2 cellular contexts compared by ENCODE assay signal in the genomic region with DNA sequence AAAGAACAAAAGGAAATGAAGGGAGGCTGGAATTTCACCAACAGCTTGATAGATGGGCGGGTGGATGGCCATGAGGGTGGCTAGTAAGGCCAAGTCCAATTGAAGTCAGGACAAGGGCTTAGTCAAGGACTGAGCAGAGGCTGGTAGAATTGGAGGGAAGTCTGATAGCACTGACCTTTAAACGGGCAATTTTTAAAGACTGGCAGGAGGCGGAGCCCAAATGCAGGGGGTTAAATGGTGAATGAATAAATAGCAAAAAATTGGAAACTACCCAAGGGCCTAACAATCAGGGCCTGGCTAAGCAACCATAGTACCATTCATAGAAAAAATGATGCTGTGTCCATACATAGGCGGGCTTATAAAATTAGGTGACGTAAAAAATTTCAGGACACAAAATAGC.
TF ChIP-seq lines count a peak whose summit lies in the region.

No MANE protein-coding gene starts in this region.

TF ChIP-seq in GM12878, 131 proteins besides CTCF, POLR2A, EP300 and RAD21 (continued from another document):
- TF ChIP-seq, protein P1, sequence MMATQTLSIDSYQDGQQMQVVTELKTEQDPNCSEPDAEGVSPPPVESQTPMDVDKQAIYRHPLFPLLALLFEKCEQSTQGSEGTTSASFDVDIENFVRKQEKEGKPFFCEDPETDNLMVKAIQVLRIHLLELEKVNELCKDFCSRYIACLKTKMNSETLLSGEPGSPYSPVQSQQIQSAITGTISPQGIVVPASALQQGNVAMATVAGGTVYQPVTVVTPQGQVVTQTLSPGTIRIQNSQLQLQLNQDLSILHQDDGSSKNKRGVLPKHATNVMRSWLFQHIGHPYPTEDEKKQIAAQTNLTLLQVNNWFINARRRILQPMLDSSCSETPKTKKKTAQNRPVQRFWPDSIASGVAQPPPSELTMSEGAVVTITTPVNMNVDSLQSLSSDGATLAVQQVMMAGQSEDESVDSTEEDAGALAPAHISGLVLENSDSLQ (IDR thresholded peaks at IDR 0.05): no peak

TF ChIP-seq in SK-N-SH treated with all-trans-retinoic acid at 6 μM for 48 hours, 23 proteins besides CTCF, POLR2A, EP300 and RAD21 (continued from another document):
- TF ChIP-seq, protein P2, sequence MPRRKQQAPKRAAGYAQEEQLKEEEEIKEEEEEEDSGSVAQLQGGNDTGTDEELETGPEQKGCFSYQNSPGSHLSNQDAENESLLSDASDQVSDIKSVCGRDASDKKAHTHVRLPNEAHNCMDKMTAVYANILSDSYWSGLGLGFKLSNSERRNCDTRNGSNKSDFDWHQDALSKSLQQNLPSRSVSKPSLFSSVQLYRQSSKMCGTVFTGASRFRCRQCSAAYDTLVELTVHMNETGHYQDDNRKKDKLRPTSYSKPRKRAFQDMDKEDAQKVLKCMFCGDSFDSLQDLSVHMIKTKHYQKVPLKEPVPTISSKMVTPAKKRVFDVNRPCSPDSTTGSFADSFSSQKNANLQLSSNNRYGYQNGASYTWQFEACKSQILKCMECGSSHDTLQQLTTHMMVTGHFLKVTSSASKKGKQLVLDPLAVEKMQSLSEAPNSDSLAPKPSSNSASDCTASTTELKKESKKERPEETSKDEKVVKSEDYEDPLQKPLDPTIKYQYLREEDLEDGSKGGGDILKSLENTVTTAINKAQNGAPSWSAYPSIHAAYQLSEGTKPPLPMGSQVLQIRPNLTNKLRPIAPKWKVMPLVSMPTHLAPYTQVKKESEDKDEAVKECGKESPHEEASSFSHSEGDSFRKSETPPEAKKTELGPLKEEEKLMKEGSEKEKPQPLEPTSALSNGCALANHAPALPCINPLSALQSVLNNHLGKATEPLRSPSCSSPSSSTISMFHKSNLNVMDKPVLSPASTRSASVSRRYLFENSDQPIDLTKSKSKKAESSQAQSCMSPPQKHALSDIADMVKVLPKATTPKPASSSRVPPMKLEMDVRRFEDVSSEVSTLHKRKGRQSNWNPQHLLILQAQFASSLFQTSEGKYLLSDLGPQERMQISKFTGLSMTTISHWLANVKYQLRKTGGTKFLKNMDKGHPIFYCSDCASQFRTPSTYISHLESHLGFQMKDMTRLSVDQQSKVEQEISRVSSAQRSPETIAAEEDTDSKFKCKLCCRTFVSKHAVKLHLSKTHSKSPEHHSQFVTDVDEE (CRISPR knock-in tag; IDR thresholded peaks at IDR 0.05): no peak
- TF ChIP-seq TOX (CRISPR knock-in tag; IDR thresholded peaks at IDR 0.05; ENCODE audit: borderline replicate concordance) (no peak), OSR1 (CRISPR knock-in tag; IDR thresholded peaks at IDR 0.05) (no peak), RARB (CRISPR knock-in tag; IDR thresholded peaks at IDR 0.05) (no peak), ZNF70 (CRISPR knock-in tag; IDR thresholded peaks at IDR 0.05) (no peak), ARNTL (CRISPR knock-in tag; IDR thresholded peaks at IDR 0.05; ENCODE audit: borderline replicate concordance, low read depth) (no peak), ZC3H10 (CRISPR knock-in tag; IDR thresholded peaks at IDR 0.05) (no peak), ZNF8 (CRISPR knock-in tag; IDR thresholded peaks at IDR 0.05) (no peak)
- TF ChIP-seq, protein P3, sequence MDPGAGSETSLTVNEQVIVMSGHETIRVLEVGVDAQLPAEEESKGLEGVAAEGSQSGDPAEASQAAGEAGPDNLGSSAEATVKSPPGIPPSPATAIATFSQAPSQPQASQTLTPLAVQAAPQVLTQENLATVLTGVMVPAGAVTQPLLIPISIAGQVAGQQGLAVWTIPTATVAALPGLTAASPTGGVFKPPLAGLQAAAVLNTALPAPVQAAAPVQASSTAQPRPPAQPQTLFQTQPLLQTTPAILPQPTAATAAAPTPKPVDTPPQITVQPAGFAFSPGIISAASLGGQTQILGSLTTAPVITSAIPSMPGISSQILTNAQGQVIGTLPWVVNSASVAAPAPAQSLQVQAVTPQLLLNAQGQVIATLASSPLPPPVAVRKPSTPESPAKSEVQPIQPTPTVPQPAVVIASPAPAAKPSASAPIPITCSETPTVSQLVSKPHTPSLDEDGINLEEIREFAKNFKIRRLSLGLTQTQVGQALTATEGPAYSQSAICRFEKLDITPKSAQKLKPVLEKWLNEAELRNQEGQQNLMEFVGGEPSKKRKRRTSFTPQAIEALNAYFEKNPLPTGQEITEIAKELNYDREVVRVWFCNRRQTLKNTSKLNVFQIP (CRISPR knock-in tag; IDR thresholded peaks at IDR 0.05; ENCODE audit: borderline replicate concordance, low read depth): no peak
TF ChIP-seq in SK-N-SH treated with all-trans-retinoic acid at 6 μM for 48 hours: peak in this region for 0.
